Comparison of ENCODE assay signal across 8 cellular contexts in the genomic region with DNA sequence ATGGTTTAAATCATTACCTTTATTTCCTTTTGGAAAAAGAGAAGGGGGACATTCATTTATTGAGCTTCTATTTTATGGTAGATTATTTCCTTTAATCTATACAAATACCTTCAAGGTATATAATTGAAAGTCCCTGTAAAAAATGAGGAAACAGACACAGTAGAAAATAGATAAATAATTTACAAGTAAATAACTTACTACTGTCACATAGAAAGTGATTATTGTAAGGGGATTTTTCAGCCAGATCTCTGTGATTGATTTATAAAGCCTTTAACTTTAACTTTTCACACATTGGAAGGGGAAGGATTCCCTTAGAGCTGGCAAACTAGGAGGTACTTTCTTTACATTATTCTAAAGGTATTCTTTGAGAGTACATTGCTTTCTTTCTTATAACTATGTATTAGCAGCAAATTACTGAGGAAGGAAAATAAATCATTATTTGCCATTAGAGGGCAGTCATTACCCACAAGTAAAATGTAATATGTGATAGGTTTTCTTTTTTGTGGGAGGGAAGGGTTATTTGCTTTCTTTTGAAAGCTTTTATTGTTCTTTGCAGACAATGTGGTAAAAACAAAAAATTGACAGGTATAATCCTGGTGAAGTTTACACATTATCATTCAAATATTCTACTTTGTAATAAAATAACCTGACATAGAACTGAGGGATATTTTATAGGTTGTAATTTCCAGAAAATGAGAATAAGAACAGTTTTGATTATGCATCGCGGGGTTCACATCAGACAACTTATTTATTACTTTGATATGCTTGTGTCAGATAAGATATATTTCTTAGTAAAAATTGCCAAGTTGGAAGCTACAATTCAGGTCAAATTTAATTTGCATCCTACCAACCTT. TPM values are rescaled to one million over a fixed set of nuclear protein-coding genes. Genes with fewer than 3 reads are reported as not detected.
DNase-seq lines count a peak whose midpoint lies in the region; ATAC-seq, FAIRE-seq and TF ChIP-seq lines count a peak whose summit lies in the region.

No MANE protein-coding gene starts in this region.

- H3K23ac ChIP-seq in mesendoderm (ENCODE audit: low read length), result no peak overlapping the region

- no peak overlapping the region for H3K9ac ChIP-seq in mesendoderm (ENCODE audit: low read length)

- H3K4me2 ChIP-seq in mesendoderm (ENCODE audit: low read length), result no peak overlapping the region

- no peak overlapping the region for H3K4ac ChIP-seq in mesendoderm (ENCODE audit: low read depth, low read length)

- no peaks in the 10 kb centered on the region for H3K4me1 ChIP-seq in mesendoderm (ENCODE audit: control insufficient read depth, low read depth, low read length)

- DNase-seq in Right ventricle myocardium superior (no peak), left ventricle myocardium superior (no peak), NCI-H2227 (lab: John Stamatoyannopoulos, UW; ENCODE audit: unreplicated experiment) (peak; percentile 42), bronchial epithelial cell (ENCODE audit: low read depth) (peak; percentile 51), mesendoderm (peak; percentile 42), NCI-H187 (lab: John Stamatoyannopoulos, UW) (no peak)

- no peak overlapping the region for H2AK5ac ChIP-seq in mesendoderm (ENCODE audit: low read length)

- peak; percentile 27 for TF ChIP-seq CTCF in bronchial epithelial cell (IDR thresholded peaks at IDR 0.05; ENCODE audit: insufficient read depth, low read length, severe bottlenecking)

- intact Hi-C loops in Right ventricle myocardium superior (cut with DNase I), result loop anchor here (1.0 kb wide), 1 partner anchor 218 kb away; no protein-coding TSS in a partner anchor
- intact Hi-C loops in left ventricle myocardium superior (cut with micrococcal nuclease), result loop anchor here (2.0 kb wide), 1 partner anchor 217 kb away; no protein-coding TSS in a partner anchor

- H4K8ac ChIP-seq in mesendoderm (ENCODE audit: low read depth, low read length), result no peak overlapping the region

- no peaks in the 10 kb centered on the region for H3K27me3 ChIP-seq in bronchial epithelial cell (ENCODE audit: control insufficient read depth, insufficient read depth, low read length)
- H3K27me3 ChIP-seq in mesendoderm (ENCODE audit: insufficient read depth, low read length, poor library complexity), result no peaks in the 10 kb centered on the region

- H3K36me3 ChIP-seq in bronchial epithelial cell (ENCODE audit: control insufficient read depth, insufficient read depth, low read length) (no peaks in the 10 kb centered on the region), mesendoderm (ENCODE audit: control insufficient read depth, insufficient read depth, low read length) (no peaks in the 10 kb centered on the region)

- H4K5ac ChIP-seq in mesendoderm (ENCODE audit: low read length), result no peak overlapping the region

- H2BK120ac ChIP-seq in mesendoderm (ENCODE audit: low read depth, low read length), result no peak overlapping the region

- ATAC-seq in Right ventricle myocardium superior (ENCODE audit: poor library complexity) (peak; percentile 43), left ventricle myocardium superior (no peak), HG02678 (IDR thresholded peaks at IDR 0.05; ENCODE audit: unreplicated experiment) (peak; percentile 55), HG03520 (IDR thresholded peaks at IDR 0.05; ENCODE audit: unreplicated experiment) (no peak)

- no peak overlapping the region for H3K56ac ChIP-seq in mesendoderm (ENCODE audit: low read length)

- WGBS in mesendoderm (ENCODE audit: extremely low coverage, insufficient coverage, low lambda C conversion rate), result no CpG with 5 or more reads among the region's 2 CpGs

- no peaks in the 10 kb centered on the region for H3K79me2 ChIP-seq in mesendoderm (ENCODE audit: control insufficient read depth, insufficient read depth, low read length)

- H3K27ac ChIP-seq in mesendoderm (ENCODE audit: low read depth, low read length), result no peak overlapping the region

- FAIRE-seq in bronchial epithelial cell (lab: Jason Lieb, UNC), result no peak

- H2BK5ac ChIP-seq in mesendoderm (ENCODE audit: low read length), result no peak overlapping the region

- H2BK15ac ChIP-seq in mesendoderm (replicated peaks; ENCODE audit: low read depth), result no peak overlapping the region

- H3K4me3 ChIP-seq in bronchial epithelial cell (ENCODE audit: low read depth, low read length), result no peak overlapping the region
- no peak overlapping the region for H3K4me3 ChIP-seq in mesendoderm (ENCODE audit: low read length)

- no peaks in the 10 kb centered on the region for H3K79me1 ChIP-seq in mesendoderm (ENCODE audit: low read length)

- H3K18ac ChIP-seq in mesendoderm (ENCODE audit: low read length), result no peak overlapping the region

RNA-seq across cellular contexts. Expression of a gene that starts 24.8 kb away (rescaled TPM):
- 16.1 TPM for total RNA-seq in Right ventricle myocardium superior
- 16.6 TPM for total RNA-seq in left ventricle myocardium superior
- total RNA-seq in bronchial epithelial cell, result 121 and 130 TPM in 2 replicates
- 36.5 TPM for polyA plus RNA-seq in mesendoderm (2013, experiment 1 of 2)
- polyA plus RNA-seq in mesendoderm (2013, experiment 2 of 2), result 35.9 TPM

Comparison
In these comparisons a context has a peak if more than half of its experiments do, and no peak if none do; other contexts are left out.
1. ATAC-seq: peak in Right ventricle myocardium superior (single experiment) and HG02678 (single experiment); none in left ventricle myocardium superior (single experiment) and HG03520 (single experiment).
2. DNase-seq: peak in NCI-H2227 (single experiment), bronchial epithelial cell (single experiment) and mesendoderm (single experiment); none in Right ventricle myocardium superior (single experiment), left ventricle myocardium superior (single experiment) and NCI-H187 (0 of 2).